ENCODE assay signal across 9 cellular contexts in the genomic region with DNA sequence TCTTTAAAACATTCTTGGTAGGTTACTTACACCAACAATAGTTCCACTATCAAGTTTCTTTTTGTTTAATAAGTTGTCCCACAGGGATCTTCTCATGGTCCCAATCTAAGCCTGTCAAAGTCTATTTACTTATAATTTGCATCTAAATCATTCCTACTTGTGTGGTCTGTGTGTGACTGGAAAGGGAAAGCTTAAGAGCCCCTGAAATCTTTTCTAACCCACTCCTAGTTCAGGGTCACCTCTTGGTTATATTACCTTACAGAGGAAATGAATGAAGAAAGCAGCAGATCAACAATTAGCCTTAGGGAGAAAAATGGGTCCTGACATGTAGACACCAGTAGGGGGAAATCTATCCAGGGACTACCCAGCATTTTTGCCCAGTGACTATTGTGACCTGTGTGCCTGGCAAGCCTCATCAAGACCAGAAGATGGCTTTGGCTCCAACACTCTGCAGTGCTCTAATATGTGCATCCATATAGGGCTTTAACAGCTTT.
A peak's percentile ranks its signal among the peaks of the same experiment; 100 is the strongest.
DNase-seq lines count a peak whose midpoint lies in the region; ATAC-seq and TF ChIP-seq lines count a peak whose summit lies in the region.
"Had no signal": no experiment of that assay in that cellular context is flagged by ENCODE, and none has a peak within 500 bp of the region (broad histone marks: within the 10 kb centered on the region; RNA-seq: fewer than 3 reads in every experiment).

No MANE protein-coding gene starts in this region.

- H3K36me3 Mint-ChIP-seq in Caco-2 (ENCODE audit: insufficient read depth, unreplicated experiment) (peaks cover 6% of the 10 kb centered on the region), mesothelial cell of epicardium (no peaks in the 10 kb centered on the region)

- peak overlapping the region; percentile 84; the same call in 1 of the 2 replicates for H4K5ac ChIP-seq in IMR-90 (ENCODE audit: low read depth, low read length)

- H4K20me1 ChIP-seq in IMR-90 (ENCODE audit: insufficient read depth, low read length), result no peaks in the 10 kb centered on the region

- CTCF ChIA-PET in Caco-2 (lab: Charles Lee), result interaction anchor here (1.5 to 1.8 kb wide), 2 partner anchors 22 to 110 kb away, joined by 3 to 8 read pairs; partner anchors contain the start of gene HAS3
- CTCF ChIA-PET in IMR-90 (lab: Yijun Ruan, JAX), result interaction anchor here (1.3 to 1.5 kb wide), 3 partner anchors 9 to 86 kb away, joined by 3 read pairs; no protein-coding TSS in a partner anchor

- peak overlapping the region; percentile 51; the same call in 1 of the 2 replicates for H3K4me2 ChIP-seq in IMR-90 (ENCODE audit: low read depth, low read length)

- in situ Hi-C loops in IMR-90 (cut with MboI; ENCODE audit: low sequenced_read_pairs), result no loop called here

- 0 out of 3 replicates have a peak overlapping the region, but pooled peaks have one; percentile 0 for H2BK15ac ChIP-seq in IMR-90 (ENCODE audit: low read depth, low read length)

- DNase-seq in Caco-2 (peak; percentile 63), IMR-90 (peak; percentile 58), adipocyte (ENCODE audit: low read depth) (peak; percentile 44), kidney glomerular epithelial cell (lab: John Stamatoyannopoulos, UW) (peak; percentile 75), cerebellum (ENCODE audit: low spot score) (no peak), mesothelial cell of epicardium (ENCODE audit: low spot score in 2 of 2, unreplicated experiment in 2 of 2) (no peak), NCI-H187 treated with DMSO at 0.1 percent for 48 hours (lab: John Stamatoyannopoulos, UW) (no peak)
- DNase-seq: stimulated activated naive B cell treated with anti-CD40 and anti-IgM and Interleukin-4, amounts not matched to agents 10 μg/mL and 1 μg/mL and 100 μg/mL, for 72 hours had no signal

- POLR2A ChIA-PET in Caco-2 (lab: Charles Lee), result no interaction called here
- POLR2A ChIA-PET in IMR-90 (lab: Charles Lee; ENCODE audit: unreplicated experiment), result no interaction called here

- peak overlapping the region; percentile 4; the same call in 1 of the 2 replicates for H3K14ac ChIP-seq in IMR-90 (replicated peaks; ENCODE audit: low read depth, low read length)

- H3K4me1 ChIP-seq in Caco-2 (peaks cover 88% of the 10 kb centered on the region), IMR-90 (ENCODE audit: control insufficient read depth, insufficient read depth, low read length) (peaks cover 16% of the 10 kb centered on the region), adipocyte (ENCODE audit: control insufficient read depth, insufficient read depth, low read length) (peaks cover 25% of the 10 kb centered on the region)

- peak; percentile 33; the same call in 1 of the 2 replicates for TF ChIP-seq RAD21 in IMR-90 (IDR thresholded peaks at IDR 0.05; ENCODE audit: low read length)

- H3K27me3 Mint-ChIP-seq in Caco-2 (ENCODE audit: insufficient read depth, unreplicated experiment) (no peaks in the 10 kb centered on the region), mesothelial cell of epicardium (ENCODE audit: low read depth) (no peaks in the 10 kb centered on the region)
- H3K27me3 Mint-ChIP-seq: stimulated activated naive B cell treated with anti-CD40 and anti-IgM and Interleukin-4, amounts not matched to agents 10 μg/mL and 1 μg/mL and 100 μg/mL, for 72 hours had no signal

- H3K27ac Mint-ChIP-seq in Caco-2 (ENCODE audit: unreplicated experiment), result peak overlapping the region; percentile 57
- no peak overlapping the region for H3K27ac Mint-ChIP-seq in mesothelial cell of epicardium
- H3K27ac Mint-ChIP-seq: stimulated activated naive B cell treated with anti-CD40 and anti-IgM and Interleukin-4, amounts not matched to agents 10 μg/mL and 1 μg/mL and 100 μg/mL, for 72 hours had no signal

- H3K4ac ChIP-seq in IMR-90 (ENCODE audit: low read depth, low read length), result peak overlapping the region; percentile 4

- no peaks in the 10 kb centered on the region; a peak in 1 of 4 replicates for H3K79me1 ChIP-seq in IMR-90 (ENCODE audit: low read depth in 1 of 2, low read length in 2 of 2)

- peak overlapping the region; percentile 2; the same call in 1 of the 2 replicates for H3K23ac ChIP-seq in IMR-90 (ENCODE audit: low read depth, low read length)

- H2AK9ac ChIP-seq in IMR-90 (replicated peaks; ENCODE audit: low read depth, low read length, poor library complexity), result no peak overlapping the region

- TF ChIP-seq POLR2A in IMR-90 (IDR thresholded peaks at IDR 0.05; ENCODE audit: low read depth, low read length), result no peak

- no TSS peak for BruUV-seq in Caco-2 (replicated peaks; lab: Mats Ljungman, UMichigan)
- BruUV-seq in IMR-90 (replicated peaks; lab: Mats Ljungman, UMichigan), result no TSS peak

- intact Hi-C loops in Caco-2 (cut with micrococcal nuclease; ENCODE audit: unreplicated experiment) (loop anchor here (1.0 to 5.0 kb wide), 5 partner anchors 37 to 129 kb away; partner anchors contain the start of gene HAS3), IMR-90 (cut with micrococcal nuclease) (no loop called here)

- peaks cover 5% of the 10 kb centered on the region; the same call in 1 of the 2 replicates for H3K9me3 ChIP-seq in Caco-2
- no peaks in the 10 kb centered on the region for H3K9me3 ChIP-seq in IMR-90 (ENCODE audit: control insufficient read depth, insufficient read depth, low read length)
- H3K9me3 ChIP-seq in adipocyte (ENCODE audit: control insufficient read depth, low read length), result no peaks in the 10 kb centered on the region

- no peak overlapping the region for H3K4me3 ChIP-seq in Caco-2 (ENCODE audit: low read depth, low read length)
- no peak overlapping the region for H3K4me3 ChIP-seq in IMR-90 (ENCODE audit: insufficient read depth, low read depth, low read length)
- H3K4me3 ChIP-seq in adipocyte (ENCODE audit: low read length), result no peak overlapping the region

- no peak overlapping the region for H4K8ac ChIP-seq in IMR-90 (ENCODE audit: low read depth in 2 of 2, low read length in 2 of 2)

- peak overlapping the region; percentile 22; the same call in 1 of the 2 replicates for H3K18ac ChIP-seq in IMR-90 (ENCODE audit: low read depth, low read length)

- peak overlapping the region; percentile 33; the same call in 1 of the 2 replicates for H2BK120ac ChIP-seq in IMR-90 (ENCODE audit: low read depth, low read length)

- peaks cover 48% of the 10 kb centered on the region for H3K4me1 Mint-ChIP-seq in Caco-2 (ENCODE audit: low read depth, unreplicated experiment)
- H3K4me1 Mint-ChIP-seq in mesothelial cell of epicardium, result peaks cover 4% of the 10 kb centered on the region

- H4K91ac ChIP-seq in IMR-90 (ENCODE audit: insufficient read depth, low read depth, low read length), result no peak overlapping the region

- H3K9me1 ChIP-seq in IMR-90 (ENCODE audit: insufficient read depth, low read length), result no peaks in the 10 kb centered on the region; the same call in 1 of the 2 replicates

- peak; percentile 34 for ATAC-seq in IMR-90 (ENCODE audit: low read depth)
- no peak for ATAC-seq in GM21423 (IDR thresholded peaks at IDR 0.05; ENCODE audit: unreplicated experiment)

- H3K9ac ChIP-seq in IMR-90 (ENCODE audit: low read depth, low read length) (no peak overlapping the region), adipocyte (ENCODE audit: low read length) (no peak overlapping the region)

- no peak overlapping the region for H3K4me3 Mint-ChIP-seq in Caco-2 (ENCODE audit: unreplicated experiment)
- no peak overlapping the region for H3K4me3 Mint-ChIP-seq in mesothelial cell of epicardium
- H3K4me3 Mint-ChIP-seq: stimulated activated naive B cell treated with anti-CD40 and anti-IgM and Interleukin-4, amounts not matched to agents 10 μg/mL and 1 μg/mL and 100 μg/mL, for 72 hours had no signal

- peak overlapping the region; percentile 14; the same call in 1 of the 2 replicates for H2BK20ac ChIP-seq in IMR-90 (ENCODE audit: low read depth, low read length)

- no peaks in the 10 kb centered on the region for H3K27me3 ChIP-seq in Caco-2 (replicated peaks; ENCODE audit: control insufficient read depth, insufficient read depth, low read length)
- H3K27me3 ChIP-seq in IMR-90 (ENCODE audit: control insufficient read depth, insufficient read depth, low read length), result no peaks in the 10 kb centered on the region
- H3K27me3 ChIP-seq in adipocyte (replicated peaks; ENCODE audit: control insufficient read depth, insufficient read depth, low read length), result no peaks in the 10 kb centered on the region

- H3K27ac ChIP-seq in IMR-90 (ENCODE audit: insufficient read depth, low read length), result 0 out of 2 replicates have a peak overlapping the region, but pooled peaks have one; percentile 6

- H2AFZ ChIP-seq in IMR-90 (replicated peaks; ENCODE audit: low read length, poor library complexity), result no peak overlapping the region

- peak overlapping the region; percentile 79 for H2BK5ac ChIP-seq in IMR-90 (ENCODE audit: low read depth, low read length, poor library complexity, severe bottlenecking)

- no peak overlapping the region for H2AK5ac ChIP-seq in IMR-90 (ENCODE audit: low read depth, low read length)

- no peak overlapping the region for H3K56ac ChIP-seq in IMR-90 (ENCODE audit: extremely low read depth, insufficient read depth, low read length)

- dilution Hi-C loops in IMR-90 (cut with HindIII; ENCODE audit: low sequenced_read_pairs, unreplicated experiment), result no loop called here

- TF ChIP-seq CTCF in Caco-2 (IDR thresholded peaks at IDR 0.05; ENCODE audit: insufficient read depth in 1 of 2, low read depth in 1 of 2, low read length in 1 of 2, severe bottlenecking in 1 of 2, unreplicated experiment in 1 of 2) (peak; percentile 50 to 70), IMR-90 (conservative IDR thresholded peaks at IDR 0.05; ENCODE audit: low read depth, low read length) (peak; percentile 39; the same call in 1 of the 2 replicates), mesothelial cell of epicardium (IDR thresholded peaks at IDR 0.05; ENCODE audit: unreplicated experiment) (no peak)

- H3K36me3 ChIP-seq in Caco-2 (ENCODE audit: control insufficient read depth, insufficient read depth, low read length) (no peaks in the 10 kb centered on the region), IMR-90 (ENCODE audit: control insufficient read depth, insufficient read depth, low read length) (no peaks in the 10 kb centered on the region), adipocyte (ENCODE audit: control insufficient read depth, insufficient read depth, low read length, severe bottlenecking) (no peaks in the 10 kb centered on the region)

- H3K9me3 Mint-ChIP-seq in Caco-2 (ENCODE audit: unreplicated experiment) (peaks cover 19% of the 10 kb centered on the region), mesothelial cell of epicardium (no peaks in the 10 kb centered on the region)
- H3K9me3 Mint-ChIP-seq: stimulated activated naive B cell treated with anti-CD40 and anti-IgM and Interleukin-4, amounts not matched to agents 10 μg/mL and 1 μg/mL and 100 μg/mL, for 72 hours had no signal

TF ChIP-seq in IMR-90, 13 proteins besides CTCF, POLR2A, EP300 and RAD21 (continues in another document):
- TF ChIP-seq NFE2L2 (IDR thresholded peaks at IDR 0.05; ENCODE audit: low read depth, low read length), result no peak
- TF ChIP-seq BHLHE40 (IDR thresholded peaks at IDR 0.05; ENCODE audit: low read depth, low read length), result no peak
- TF ChIP-seq RCOR1 (IDR thresholded peaks at IDR 0.05; ENCODE audit: insufficient replicate concordance, low read length), result no peak
- TF ChIP-seq MAFK (IDR thresholded peaks at IDR 0.05; ENCODE audit: low read depth, low read length), result no peak
- no peak for TF ChIP-seq MAZ (IDR thresholded peaks at IDR 0.05; ENCODE audit: borderline replicate concordance, low read depth, low read length)
- no peak for TF ChIP-seq CHD1 (IDR thresholded peaks at IDR 0.05; ENCODE audit: low read depth, low read length)

Comparison
In these comparisons a context has a peak if more than half of its experiments do, and no peak if none do; other contexts are left out.
1. DNase-seq: peak in Caco-2 (2 of 2), IMR-90 (single experiment), adipocyte (single experiment) and kidney glomerular epithelial cell (single experiment); none in cerebellum (single experiment), mesothelial cell of epicardium (0 of 2) and NCI-H187 treated with DMSO at 0.1 percent for 48 hours (single experiment).